In the genomic region with DNA sequence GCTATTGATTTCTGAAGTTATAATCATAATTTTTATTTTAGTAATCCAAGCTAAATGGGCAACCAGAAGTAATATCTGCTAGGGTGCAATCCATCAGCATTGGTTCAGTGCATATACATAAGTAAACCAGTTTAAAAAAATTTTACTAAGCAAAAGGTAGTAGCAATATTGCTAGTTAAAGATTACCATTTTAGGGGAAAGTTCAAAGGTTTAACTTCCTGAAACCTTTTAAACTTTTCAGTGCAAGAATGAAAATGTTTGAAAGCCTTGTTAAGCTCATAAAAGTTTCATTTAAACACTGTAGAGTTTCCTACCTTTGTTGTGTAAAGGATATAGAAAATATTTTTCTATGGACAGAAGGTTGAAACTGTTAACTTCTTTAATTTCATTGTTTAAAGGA, we compare ENCODE assay signal across 1 cellular context.
TF ChIP-seq lines count a peak whose summit lies in the region.

No MANE protein-coding gene starts in this region.

TF ChIP-seq in HepG2, 621 proteins besides CTCF, POLR2A, EP300 and RAD21 (continued from another document):
- TF ChIP-seq, protein P1, sequence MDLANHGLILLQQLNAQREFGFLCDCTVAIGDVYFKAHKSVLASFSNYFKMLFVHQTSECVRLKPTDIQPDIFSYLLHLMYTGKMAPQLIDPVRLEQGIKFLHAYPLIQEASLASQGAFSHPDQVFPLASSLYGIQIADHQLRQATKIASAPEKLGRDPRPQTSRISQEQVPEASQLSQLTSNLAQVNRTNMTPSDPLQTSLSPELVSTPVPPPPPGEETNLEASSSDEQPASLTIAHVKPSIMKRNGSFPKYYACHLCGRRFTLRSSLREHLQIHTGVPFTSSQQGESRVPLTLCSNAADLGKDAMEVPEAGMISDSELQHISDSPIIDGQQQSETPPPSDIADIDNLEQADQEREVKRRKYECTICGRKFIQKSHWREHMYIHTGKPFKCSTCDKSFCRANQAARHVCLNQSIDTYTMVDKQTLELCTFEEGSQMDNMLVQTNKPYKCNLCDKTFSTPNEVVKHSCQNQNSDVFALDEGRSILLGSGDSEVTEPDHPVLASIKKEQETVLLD (CRISPR knock-in tag; IDR thresholded peaks at IDR 0.05; ENCODE audit: low read depth): no peak
- no peak for TF ChIP-seq ZNF7 (CRISPR knock-in tag; IDR thresholded peaks at IDR 0.05)
- TF ChIP-seq, protein P2, sequence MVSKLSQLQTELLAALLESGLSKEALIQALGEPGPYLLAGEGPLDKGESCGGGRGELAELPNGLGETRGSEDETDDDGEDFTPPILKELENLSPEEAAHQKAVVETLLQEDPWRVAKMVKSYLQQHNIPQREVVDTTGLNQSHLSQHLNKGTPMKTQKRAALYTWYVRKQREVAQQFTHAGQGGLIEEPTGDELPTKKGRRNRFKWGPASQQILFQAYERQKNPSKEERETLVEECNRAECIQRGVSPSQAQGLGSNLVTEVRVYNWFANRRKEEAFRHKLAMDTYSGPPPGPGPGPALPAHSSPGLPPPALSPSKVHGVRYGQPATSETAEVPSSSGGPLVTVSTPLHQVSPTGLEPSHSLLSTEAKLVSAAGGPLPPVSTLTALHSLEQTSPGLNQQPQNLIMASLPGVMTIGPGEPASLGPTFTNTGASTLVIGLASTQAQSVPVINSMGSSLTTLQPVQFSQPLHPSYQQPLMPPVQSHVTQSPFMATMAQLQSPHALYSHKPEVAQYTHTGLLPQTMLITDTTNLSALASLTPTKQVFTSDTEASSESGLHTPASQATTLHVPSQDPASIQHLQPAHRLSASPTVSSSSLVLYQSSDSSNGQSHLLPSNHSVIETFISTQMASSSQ (IDR thresholded peaks at IDR 0.05; ENCODE audit: low read depth): peak; percentile 73
- TF ChIP-seq, protein P2 (CRISPR knock-in tag; IDR thresholded peaks at IDR 0.05; ENCODE audit: borderline replicate concordance): peak; percentile 40; the same call in 1 of the 2 replicates
- peak; percentile 98 for TF ChIP-seq PPARG (CRISPR knock-in tag; conservative IDR thresholded peaks at IDR 0.05)
- TF ChIP-seq ZNF563 (CRISPR knock-in tag; IDR thresholded peaks at IDR 0.05): no peak
- peak; percentile 47 for TF ChIP-seq RARA (CRISPR knock-in tag; IDR thresholded peaks at IDR 0.05)
- TF ChIP-seq, protein P3, sequence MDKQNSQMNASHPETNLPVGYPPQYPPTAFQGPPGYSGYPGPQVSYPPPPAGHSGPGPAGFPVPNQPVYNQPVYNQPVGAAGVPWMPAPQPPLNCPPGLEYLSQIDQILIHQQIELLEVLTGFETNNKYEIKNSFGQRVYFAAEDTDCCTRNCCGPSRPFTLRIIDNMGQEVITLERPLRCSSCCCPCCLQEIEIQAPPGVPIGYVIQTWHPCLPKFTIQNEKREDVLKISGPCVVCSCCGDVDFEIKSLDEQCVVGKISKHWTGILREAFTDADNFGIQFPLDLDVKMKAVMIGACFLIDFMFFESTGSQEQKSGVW (CRISPR knock-in tag; IDR thresholded peaks at IDR 0.05; ENCODE audit: borderline replicate concordance): no peak
- no peak for TF ChIP-seq BORCS8-MEF2B (CRISPR knock-in tag; IDR thresholded peaks at IDR 0.05)
- TF ChIP-seq TBX3 (IDR thresholded peaks at IDR 0.05; ENCODE audit: borderline replicate concordance): no peak
- no peak for TF ChIP-seq ZNF616 (CRISPR knock-in tag; IDR thresholded peaks at IDR 0.05; ENCODE audit: low read depth)
- TF ChIP-seq ZNF354B (CRISPR knock-in tag; IDR thresholded peaks at IDR 0.05): no peak
- TF ChIP-seq YEATS2 (CRISPR knock-in tag; IDR thresholded peaks at IDR 0.05; ENCODE audit: borderline replicate concordance): no peak
- no peak for TF ChIP-seq PHF5A (CRISPR knock-in tag; IDR thresholded peaks at IDR 0.05; ENCODE audit: low read depth, unreplicated experiment)
